25 cellular contexts compared by ENCODE assay signal in the genomic region with DNA sequence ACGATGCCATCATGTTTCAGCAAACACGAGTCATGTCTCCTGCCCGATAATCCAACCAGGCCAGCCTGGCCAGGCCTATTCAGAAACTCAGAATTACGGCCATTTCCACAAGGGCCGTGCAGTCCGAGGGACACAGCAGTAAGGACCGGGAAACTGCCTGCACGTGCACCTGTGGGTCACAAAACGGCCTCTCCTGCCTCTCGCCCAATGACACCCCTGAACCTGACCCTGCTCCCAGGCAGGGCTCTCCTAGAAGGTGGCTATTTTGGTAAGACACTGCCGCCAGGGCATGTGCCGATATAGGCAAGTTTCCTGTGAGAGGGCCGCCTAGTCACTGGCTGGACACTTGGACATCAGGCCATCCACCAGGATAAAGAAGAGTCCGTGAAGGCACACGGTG.
"Had no signal": no experiment of that assay in that cellular context is flagged by ENCODE, and none has a peak within 500 bp of the region (broad histone marks: within the 10 kb centered on the region; RNA-seq: fewer than 3 reads in every experiment).

No MANE protein-coding gene starts in this region.

- H3K27me3 Mint-ChIP-seq: effector memory CD8-positive, alpha-beta T cell; naive B cell; natural killer cell treated with Interleukin-12 subunit alpha and Interleukin-12 subunit beta and Interleukin-15 and Interleukin-18, amount 100 ng/mL, for 72 hours had no signal

- H3K9me3 ChIP-seq: gastrocnemius medialis, left lung, neutrophil, stomach, thyroid gland, upper lobe of left lung had no signal

- H3K9ac ChIP-seq: parathyroid adenoma had no signal

- DNase-seq: cerebellar nuclear complex; cortex of kidney; effector memory CD8-positive, alpha-beta T cell; foreskin fibroblast; gastrocnemius medialis; head of caudate nucleus; left cardiac atrium; left lung; mesenchymal stem cell; mucosa of descending colon; naive B cell; stimulated activated CD4-positive, alpha-beta T cell treated with anti-CD3 and anti-CD28 coated beads, Interleukin-12 subunit alpha, Interleukin-12 subunit beta, amount 100 ng/mL, for 4 hours; stimulated activated CD4-positive, alpha-beta T cell treated with anti-CD3 and anti-CD28 coated beads, Interleukin-1b, Interleukin-23, amount 100 ng/mL, for 48 hours; stimulated activated CD4-positive, alpha-beta T cell treated with anti-CD3 and anti-CD28 coated beads, Interleukin-4, amount 100 ng/mL, for 24 hours; stimulated activated naive CD4-positive, alpha-beta T cell treated with Interleukin-2 at 50 U/mL for 16 hours; stomach; thyroid gland; upper lobe of left lung had no signal

- H3K27ac ChIP-seq: gastrocnemius medialis, left lung, neutrophil, parathyroid adenoma, stomach, thyroid gland, upper lobe of left lung had no signal

- H3K79me2 ChIP-seq: parathyroid adenoma had no signal

- H3K27me3 ChIP-seq: neutrophil, stomach, thyroid gland, upper lobe of left lung had no signal

- H3K4me1 Mint-ChIP-seq: naive B cell; stimulated activated effector memory CD8-positive, alpha-beta T cell treated with anti-CD3 and anti-CD28 coated beads, Interleukin-12 subunit alpha, Interleukin-12 subunit beta, amount 100 ng/mL, for 72 hours had no signal

- H3K4me2 ChIP-seq: smooth muscle cell had no signal

- H3K27ac Mint-ChIP-seq: effector memory CD8-positive, alpha-beta T cell; mesothelial cell of epicardium; naive B cell; natural killer cell treated with Interleukin-12 subunit alpha and Interleukin-12 subunit beta and Interleukin-15 and Interleukin-18, amount 100 ng/mL, for 72 hours; progenitor cell of endocrine pancreas; stimulated activated effector memory CD8-positive, alpha-beta T cell treated with anti-CD3 and anti-CD28 coated beads, Interleukin-12 subunit alpha, Interleukin-12 subunit beta, amount 100 ng/mL, for 72 hours had no signal

- ATAC-seq: effector memory CD8-positive, alpha-beta T cell; gastrocnemius medialis; left cardiac atrium; left lung; mucosa of descending colon; natural killer cell treated with Interleukin-12 subunit alpha and Interleukin-12 subunit beta and Interleukin-15 and Interleukin-18, amount 100 ng/mL, for 72 hours; stimulated activated effector memory CD8-positive, alpha-beta T cell treated with anti-CD3 and anti-CD28 coated beads, Interleukin-12 subunit alpha, Interleukin-12 subunit beta, amount 100 ng/mL, for 72 hours had no signal

- H2AFZ ChIP-seq: parathyroid adenoma had no signal

- H3K9me3 Mint-ChIP-seq: mesothelial cell of epicardium; natural killer cell treated with Interleukin-12 subunit alpha and Interleukin-12 subunit beta and Interleukin-15 and Interleukin-18, amount 100 ng/mL, for 72 hours; stimulated activated effector memory CD8-positive, alpha-beta T cell treated with anti-CD3 and anti-CD28 coated beads, Interleukin-12 subunit alpha, Interleukin-12 subunit beta, amount 100 ng/mL, for 72 hours had no signal

- H3K36me3 ChIP-seq: gastrocnemius medialis, left lung, neutrophil, stomach, thyroid gland, upper lobe of left lung had no signal

- H3K4me3 ChIP-seq: gastrocnemius medialis, left lung, mucosa of descending colon, smooth muscle cell, stomach, thyroid gland, upper lobe of left lung had no signal

- H3K4me1 ChIP-seq: gastrocnemius medialis, left lung, stomach, thyroid gland, upper lobe of left lung had no signal

- H3K4me3 Mint-ChIP-seq: effector memory CD8-positive, alpha-beta T cell; mesothelial cell of epicardium; naive B cell; natural killer cell treated with Interleukin-12 subunit alpha and Interleukin-12 subunit beta and Interleukin-15 and Interleukin-18, amount 100 ng/mL, for 72 hours; stimulated activated effector memory CD8-positive, alpha-beta T cell treated with anti-CD3 and anti-CD28 coated beads, Interleukin-12 subunit alpha, Interleukin-12 subunit beta, amount 100 ng/mL, for 72 hours had no signal

- H3K36me3 Mint-ChIP-seq: mesothelial cell of epicardium; naive B cell; natural killer cell treated with Interleukin-12 subunit alpha and Interleukin-12 subunit beta and Interleukin-15 and Interleukin-18, amount 100 ng/mL, for 72 hours; stimulated activated effector memory CD8-positive, alpha-beta T cell treated with anti-CD3 and anti-CD28 coated beads, Interleukin-12 subunit alpha, Interleukin-12 subunit beta, amount 100 ng/mL, for 72 hours had no signal
